21 cellular contexts compared by ENCODE assay signal in genomic region chr4:147727476-147728028, GRCh38.
"Had no signal": no experiment of that assay in that cellular context is flagged by ENCODE, and none has a peak within 500 bp of the region (broad histone marks: within the 10 kb centered on the region; RNA-seq: fewer than 3 reads in every experiment).

No MANE protein-coding gene starts in this region.

- H3K4me3 Mint-ChIP-seq: activated B cell treated with CpG ODN at 0.5 μM for 24 hours; activated naive CD8-positive, alpha-beta T cell treated with anti-CD3 and anti-CD28 coated beads for 36 hours; naive thymus-derived CD4-positive, alpha-beta T cell; neural crest cell; T-helper 1 cell treated with Interleukin-12 subunit alpha and Interleukin-12 subunit beta and Interleukin-4 antibody, amounts not matched to agents 30 μg/mL and 1 μg/mL, for 36 hours; type B pancreatic cell had no signal

- H3K27ac Mint-ChIP-seq: activated B cell treated with CpG ODN at 0.5 μM for 24 hours; activated naive CD8-positive, alpha-beta T cell treated with anti-CD3 and anti-CD28 coated beads for 36 hours; T-helper 1 cell treated with Interleukin-12 subunit alpha and Interleukin-12 subunit beta and Interleukin-4 antibody, amounts not matched to agents 30 μg/mL and 1 μg/mL, for 36 hours; type B pancreatic cell had no signal

- H3K4me3 ChIP-seq: colonic mucosa, left lung, lung, right lobe of liver, smooth muscle cell, testis had no signal

- H3K27me3 Mint-ChIP-seq: activated naive CD8-positive, alpha-beta T cell treated with anti-CD3 and anti-CD28 coated beads for 36 hours had no signal

- H3K36me3 Mint-ChIP-seq: activated naive CD8-positive, alpha-beta T cell treated with anti-CD3 and anti-CD28 coated beads for 36 hours; naive thymus-derived CD4-positive, alpha-beta T cell; type B pancreatic cell had no signal

- H3K27me3 ChIP-seq: colonic mucosa, right lobe of liver, testis had no signal

- ATAC-seq: left lung; naive thymus-derived CD4-positive, alpha-beta T cell; right lobe of liver had no signal

- H3K9me3 Mint-ChIP-seq: activated B cell treated with CpG ODN at 0.5 μM for 24 hours; activated naive CD8-positive, alpha-beta T cell treated with anti-CD3 and anti-CD28 coated beads for 36 hours; neural crest cell; T-helper 1 cell treated with Interleukin-12 subunit alpha and Interleukin-12 subunit beta and Interleukin-4 antibody, amounts not matched to agents 30 μg/mL and 1 μg/mL, for 36 hours; type B pancreatic cell had no signal

- H3K4me1 ChIP-seq: colonic mucosa had no signal

- H3K27ac ChIP-seq: colonic mucosa, left lung, right lobe of liver, testis had no signal

- H3K9me3 ChIP-seq: colonic mucosa, left lung, right lobe of liver, testis had no signal

- DNase-seq: activated B cell treated with CpG ODN at 0.5 μM for 24 hours; activated CD4-positive, alpha-beta T cell treated with anti-CD3 and anti-CD28 coated beads for 4 hours; activated CD4-positive, alpha-beta T cell treated with anti-CD3 and anti-CD28 coated beads, Interleukin-2, amount 50 U/mL, for 48 hours; activated naive CD4-positive, alpha-beta T cell treated with Interleukin-2 at 50 U/mL for 16 hours; activated naive CD8-positive, alpha-beta T cell treated with anti-CD3 and anti-CD28 coated beads for 36 hours; activated T-cell treated with anti-CD3 and anti-CD28 coated beads, Interleukin-2, amount 50 U/mL, for 48 hours; colonic mucosa; left lung; naive thymus-derived CD4-positive, alpha-beta T cell; occipital lobe; right lobe of liver; stimulated activated CD4-positive, alpha-beta T cell treated with anti-CD3 and anti-CD28 coated beads, Interleukin-15, amount 100 ng/mL, for 24 hours; stimulated activated CD8-positive, alpha-beta memory T cell treated with anti-CD3 and anti-CD28 coated beads, Interleukin-4, amount 100 ng/mL, for 48 hours; stimulated activated naive CD4-positive, alpha-beta T cell; T1000; testis had no signal

- H3K36me3 ChIP-seq: colonic mucosa, left lung, right lobe of liver had no signal
